17 cellular contexts compared by ENCODE assay signal in genomic region chr5:27434335-27434734, GRCh38.
"Had no signal": no experiment of that assay in that cellular context is flagged by ENCODE, and none has a peak within 500 bp of the region (broad histone marks: within the 10 kb centered on the region; RNA-seq: fewer than 3 reads in every experiment).

No MANE protein-coding gene starts in this region.

- H3K9me3 ChIP-seq: gastroesophageal sphincter, pancreas had no signal

- H3K4me1 ChIP-seq: gastroesophageal sphincter, pancreas had no signal

- H3K36me3 ChIP-seq: gastroesophageal sphincter, pancreas had no signal

- H3K27ac ChIP-seq: gastroesophageal sphincter, pancreas had no signal

- DNase-seq: effector memory CD4-positive, alpha-beta T cell; glutamatergic neuron; immature natural killer cell; kidney; left cardiac atrium; left ventricle myocardium superior; mesendoderm; naive B cell; occipital lobe; pancreas; right cardiac atrium; small intestine; stimulated activated CD4-positive, alpha-beta T cell treated with anti-CD3 and anti-CD28 coated beads, Interleukin-2, amount 100 ng/mL, for 48 hours; stimulated activated naive CD4-positive, alpha-beta T cell treated with Interleukin-2 at 50 U/mL for 16 hours had no signal

- FAIRE-seq: endometrium, kidney, pancreas, small intestine, urothelium cell line had no signal

- ATAC-seq: gastroesophageal sphincter, left cardiac atrium, left ventricle myocardium superior, pancreas, right cardiac atrium had no signal

- H3K4me3 ChIP-seq: gastroesophageal sphincter, pancreas had no signal

- H3K27me3 ChIP-seq: gastroesophageal sphincter, pancreas had no signal
